Comparison of ENCODE assay signal across 8 cellular contexts in the genomic region with DNA sequence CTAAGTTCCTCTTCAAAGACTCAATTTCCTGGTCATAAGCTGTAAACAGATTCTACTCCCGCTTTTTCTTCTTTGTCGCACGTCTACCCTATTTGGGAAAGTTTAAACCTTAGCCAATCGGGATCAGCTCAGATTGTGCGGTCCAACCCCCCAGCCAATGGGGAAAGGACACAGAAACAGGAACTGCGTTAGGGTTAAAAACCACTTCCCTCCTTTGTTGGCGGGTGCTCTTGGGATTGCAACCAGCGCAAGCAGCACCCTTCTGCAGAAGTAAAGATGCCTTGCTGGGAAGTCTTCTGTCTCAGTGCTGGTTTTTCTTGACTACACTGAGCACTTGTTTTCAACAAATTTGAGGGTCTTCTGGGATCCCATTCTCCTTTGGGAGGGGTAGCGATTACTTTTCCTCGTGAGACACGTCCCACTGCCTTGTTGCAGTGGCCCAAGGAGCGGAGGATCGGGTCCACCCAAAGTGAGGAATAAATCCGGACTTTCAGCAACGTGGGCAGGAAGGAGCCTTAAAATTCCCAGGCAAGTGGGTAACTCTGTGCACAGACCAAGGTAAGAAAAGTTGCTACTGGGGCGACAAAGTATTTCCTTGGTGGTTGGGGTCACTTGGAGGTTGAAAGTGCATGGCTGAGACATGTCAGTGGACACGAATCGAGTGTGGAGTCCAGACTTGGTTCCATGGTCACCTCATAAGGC. TPM values are rescaled to one million over a fixed set of nuclear protein-coding genes. Genes with fewer than 3 reads are reported as not detected.
DNase-seq lines count a peak whose midpoint lies in the region; ATAC-seq and TF ChIP-seq lines count a peak whose summit lies in the region.

No MANE protein-coding gene starts in this region.

- dilution Hi-C loops in mammary epithelial cell (cut with HindIII; ENCODE audit: low sequenced_read_pairs) = no loop called here

- H3K4me2 ChIP-seq in Karpas-422 (ENCODE audit: low read depth, low read length, poor library complexity, severe bottlenecking) (peak overlapping the region; percentile 43), mammary epithelial cell (ENCODE audit: insufficient read depth, low read depth, low read length) (no peak overlapping the region)

- H2AFZ ChIP-seq in Karpas-422 (ENCODE audit: low read length) (no peak overlapping the region), mammary epithelial cell (ENCODE audit: low read depth, low read length) (peak overlapping the region; percentile 96)

- H4K20me1 ChIP-seq in Karpas-422 (ENCODE audit: insufficient read depth, low read depth, low read length) (no peaks in the 10 kb centered on the region), mammary epithelial cell (ENCODE audit: insufficient read depth, low read length) (no peaks in the 10 kb centered on the region)

- ATAC-seq in GM18502 (IDR thresholded peaks at IDR 0.05; ENCODE audit: poor library complexity, unreplicated experiment) = no peak
- no peak for ATAC-seq in GM18907 (IDR thresholded peaks at IDR 0.05; ENCODE audit: unreplicated experiment)
- no peak for ATAC-seq in GM18858 (IDR thresholded peaks at IDR 0.05; ENCODE audit: unreplicated experiment)
- no peak for ATAC-seq in GM18873 (IDR thresholded peaks at IDR 0.05; ENCODE audit: low FRiP score, unreplicated experiment)

- DNase-seq in Karpas-422 (peak; percentile 55), mammary epithelial cell (peak; percentile 15)

- in situ Hi-C loops in mammary epithelial cell (cut with MboI; ENCODE audit: low sequenced_read_pairs in 2 of 2) = loop anchor here (10.0 to 25.0 kb wide), 3 partner anchors 90 to 318 kb away; a partner anchor contains a TSS

- H3K27ac ChIP-seq in 22Rv1 (peak overlapping the region; percentile 75), Karpas-422 (ENCODE audit: low read length) (no peak overlapping the region), mammary epithelial cell (ENCODE audit: insufficient read depth, low read depth, low read length) (no peak overlapping the region), muscle layer of colon (ENCODE audit: low read depth, low read length) (peak overlapping the region; percentile 95)

- H3K9ac ChIP-seq in Karpas-422 (ENCODE audit: low read length) (no peak overlapping the region), mammary epithelial cell (ENCODE audit: insufficient read depth, low read length) (no peak overlapping the region), muscle layer of colon (ENCODE audit: low read length) (peak overlapping the region; percentile 76)

- H3K9me2 ChIP-seq in Karpas-422 (replicated peaks; ENCODE audit: insufficient read depth, low read length) = no peaks in the 10 kb centered on the region

- 92% methylated on average over 18 of the region's 18 CpGs for WGBS in mammary epithelial cell (ENCODE audit: low coverage, missing lambda C conversion rate)

- H3K4me1 ChIP-seq in Karpas-422 (ENCODE audit: low read length) (peaks cover 32% of the 10 kb centered on the region), mammary epithelial cell (ENCODE audit: insufficient read depth, low read length) (peaks cover 21% of the 10 kb centered on the region), muscle layer of colon (ENCODE audit: insufficient read depth, low read length) (peaks cover 25% of the 10 kb centered on the region)

- BruUV-seq in mammary epithelial cell (replicated peaks; lab: Mats Ljungman, UMichigan) = no TSS peak

- peak overlapping the region; percentile 86; the same call in 1 of the 2 replicates for H3K4me3 ChIP-seq in Karpas-422 (ENCODE audit: low read length)
- H3K4me3 ChIP-seq in mammary epithelial cell (replicated peaks in 1 of 3; ENCODE audit: insufficient read depth in 1 of 3, low read depth in 2 of 3, low read length in 3 of 3) = no peak overlapping the region
- H3K4me3 ChIP-seq in muscle layer of colon (ENCODE audit: low read depth in 1 of 2, low read length in 2 of 2) = peak overlapping the region; percentile 47 to 67

- no peaks in the 10 kb centered on the region for H3K27me3 ChIP-seq in Karpas-422 (ENCODE audit: low read length)
- H3K27me3 ChIP-seq in mammary epithelial cell (ENCODE audit: insufficient read depth, low read length) = no peaks in the 10 kb centered on the region
- no peaks in the 10 kb centered on the region for H3K27me3 ChIP-seq in muscle layer of colon (ENCODE audit: control insufficient read depth in 1 of 2, insufficient read depth in 2 of 2, low read length in 2 of 2)

- H3K79me2 ChIP-seq in Karpas-422 (ENCODE audit: low read length) = peaks cover 3% of the 10 kb centered on the region; the same call in 1 of the 2 replicates
- H3K79me2 ChIP-seq in mammary epithelial cell (ENCODE audit: insufficient read depth, low read length) = no peaks in the 10 kb centered on the region

- intact Hi-C loops in mammary epithelial cell (cut with micrococcal nuclease) = loop anchor here (10.0 kb wide), 1 partner anchor 598 kb away; a partner anchor contains a TSS

- TF ChIP-seq CTCF in 22Rv1 (IDR thresholded peaks at IDR 0.05) = no peak
- no peak for TF ChIP-seq CTCF in mammary epithelial cell (conservative IDR thresholded peaks at IDR 0.05 in 1 of 2, IDR thresholded peaks at IDR 0.05 in 1 of 2; ENCODE audit: extremely low read depth in 1 of 2, insufficient read depth in 1 of 2, low read depth in 1 of 2, low read length in 2 of 2)

- H3K9me3 ChIP-seq in Karpas-422 (ENCODE audit: low read length) (peaks cover 12% of the 10 kb centered on the region; the same call in 1 of the 2 replicates), mammary epithelial cell (replicated peaks; ENCODE audit: insufficient read depth, low read length) (peaks cover 11% of the 10 kb centered on the region), muscle layer of colon (ENCODE audit: low read length) (no peaks in the 10 kb centered on the region)

- no peaks in the 10 kb centered on the region for H3K36me3 ChIP-seq in Karpas-422 (ENCODE audit: insufficient read depth, low read length)
- H3K36me3 ChIP-seq in mammary epithelial cell (ENCODE audit: insufficient read depth, low read length) = no peaks in the 10 kb centered on the region
- H3K36me3 ChIP-seq in muscle layer of colon (ENCODE audit: insufficient read depth, low read length) = peaks cover 14% of the 10 kb centered on the region

- CTCF ChIA-PET in mammary epithelial cell (lab: Charles Lee; ENCODE audit: low non-redundant PET) = no interaction called here

RNA-seq across cellular contexts. Expression of a gene that starts 1.0 kb away (rescaled TPM):
- total RNA-seq in Karpas-422 (2014; rRNA removed; shearing (Covaris generic); ENCODE audit: low replicate concordance) = 62.1 and 93.0 TPM in 2 replicates
- total RNA-seq in mammary epithelial cell = 10 to 100 TPM in 1 of 2 donors, 1 to 10 TPM in 1; 9.5 to 25.8 TPM
- polyA plus RNA-seq in mammary epithelial cell = 16.3 TPM
- 19.2 TPM for polyA minus RNA-seq in mammary epithelial cell

RNA-seq across cellular contexts. Expression of a gene that starts 5.3 kb away (rescaled TPM):
- 1.8 and 2.1 TPM in 2 replicates for total RNA-seq in Karpas-422 (2014; rRNA removed; shearing (Covaris generic); ENCODE audit: low replicate concordance)
- total RNA-seq in mammary epithelial cell = under 1 TPM in 1 of 2 donors, not detected in 1; 0.73 TPM
- polyA plus RNA-seq in mammary epithelial cell = 0.05 TPM
- polyA minus RNA-seq in mammary epithelial cell = not detected

RNA-seq across cellular contexts. Expression of a gene that starts 16.3 kb away (rescaled TPM):
- total RNA-seq in Karpas-422 (2014; rRNA removed; shearing (Covaris generic); ENCODE audit: low replicate concordance) = 2.1 and 3.3 TPM in 2 replicates
- under 1 TPM; 0.33 to 0.80 TPM for total RNA-seq in mammary epithelial cell
- 0.83 TPM for polyA plus RNA-seq in mammary epithelial cell
- polyA minus RNA-seq in mammary epithelial cell = 1.6 TPM

RNA-seq across cellular contexts. Expression of a gene that starts 21.2 kb away (rescaled TPM):
- total RNA-seq in Karpas-422 (2014; rRNA removed; shearing (Covaris generic); ENCODE audit: low replicate concordance) = 103 and 154 TPM in 2 replicates
- total RNA-seq in mammary epithelial cell = 100 to 1,000 TPM; 125 to 221 TPM
- 193 TPM for polyA plus RNA-seq in mammary epithelial cell
- 303 TPM for polyA minus RNA-seq in mammary epithelial cell

RNA-seq across cellular contexts. Expression of a gene that starts 26.0 kb away (rescaled TPM):
- total RNA-seq in Karpas-422 (2014; rRNA removed; shearing (Covaris generic); ENCODE audit: low replicate concordance) = 29.9 and 55.6 TPM in 2 replicates
- total RNA-seq in mammary epithelial cell = 10 to 100 TPM; 24.7 to 44.4 TPM
- 60.5 TPM for polyA plus RNA-seq in mammary epithelial cell
- polyA minus RNA-seq in mammary epithelial cell = 51.2 TPM

Comparison
In these comparisons a context has a peak if more than half of its experiments do, and no peak if none do; other contexts are left out.
1. H3K27ac ChIP-seq: peak in 22Rv1 (single experiment) and muscle layer of colon (single experiment); none in Karpas-422 (single experiment) and mammary epithelial cell (single experiment).
2. H3K4me3 ChIP-seq: peak in Karpas-422 (single experiment) and muscle layer of colon (2 of 2); none in mammary epithelial cell (0 of 3).